Comparison of ENCODE assay signal across 17 cellular contexts in genomic region chr12:106888348-106888970, GRCh38.
DNase-seq lines count a peak whose midpoint lies in the region; ATAC-seq, FAIRE-seq and TF ChIP-seq lines count a peak whose summit lies in the region.
"Had no signal": no experiment of that assay in that cellular context is flagged by ENCODE, and none has a peak within 500 bp of the region (broad histone marks: within the 10 kb centered on the region; RNA-seq: fewer than 3 reads in every experiment).

No MANE protein-coding gene starts in this region.

- TF ChIP-seq EP300 in K562 (IDR thresholded peaks at IDR 0.05; ENCODE audit: low read length) = no peak

- no peak for DNase-seq in Right ventricle myocardium superior
- no peak for DNase-seq in cardiac septum (ENCODE audit: low spot score)
- DNase-seq in K562 (ENCODE audit: extremely low read depth in 1 of 4, low spot score in 3 of 4) = no peak
- DNase-seq in lower lobe of right lung = no peak
- no peak for DNase-seq in upper lobe of right lung
- no peak for DNase-seq in lower leg skin (ENCODE audit: low spot score in 2 of 2)
- DNase-seq: 8988T; Calu3; CD4-positive, alpha-beta memory T cell; DMS79 treated with DMSO at 0.1 percent for 48 hours; GF-D8; HCEC 1CT had no signal

- in situ Hi-C loops in K562 (cut with MboI) = no loop called here

- H3K9me3 ChIP-seq in K562 (replicated peaks; ENCODE audit: control insufficient read depth, insufficient read depth, low read depth, low read length) = no peaks in the 10 kb centered on the region
- H3K9me3 ChIP-seq in lower lobe of right lung = no peaks in the 10 kb centered on the region
- H3K9me3 ChIP-seq in upper lobe of right lung = no peaks in the 10 kb centered on the region
- H3K9me3 ChIP-seq: BLaER1 had no signal

- H3K27me3 ChIP-seq in K562 (ENCODE audit: control insufficient read depth in 2 of 2, insufficient read depth in 2 of 2, low read length in 2 of 2) = no peaks in the 10 kb centered on the region
- H3K27me3 ChIP-seq in lower lobe of right lung (ENCODE audit: low read depth) = no peaks in the 10 kb centered on the region
- H3K27me3 ChIP-seq in upper lobe of right lung = no peaks in the 10 kb centered on the region
- H3K27me3 ChIP-seq: BLaER1 had no signal

- H3K4me1 ChIP-seq in K562 (replicated peaks in 1 of 2; ENCODE audit: control insufficient read depth in 2 of 2, insufficient read depth in 2 of 2, low read length in 2 of 2) (no peaks in the 10 kb centered on the region; a peak in 1 of 5 replicates), lower lobe of right lung (no peaks in the 10 kb centered on the region), upper lobe of right lung (no peaks in the 10 kb centered on the region)
- H3K4me1 ChIP-seq: BLaER1 had no signal

- H3K9me1 ChIP-seq in K562 (ENCODE audit: control insufficient read depth, insufficient read depth, low read length) = no peaks in the 10 kb centered on the region

- no peaks in the 10 kb centered on the region for H3K79me2 ChIP-seq in K562 (ENCODE audit: control insufficient read depth, insufficient read depth, low read length)

- intact Hi-C loops in Right ventricle myocardium superior (cut with DNase I) (no loop called here), cardiac septum (cut with DNase I) (no loop called here), K562 (cut with micrococcal nuclease) (no loop called here), lower lobe of right lung (cut with DNase I) (no loop called here), upper lobe of right lung (cut with DNase I) (no loop called here), lower leg skin (cut with DNase I; ENCODE audit: low total_unique reads) (no loop called here)

- H3K4me3 ChIP-seq in K562 (no peak overlapping the region), lower lobe of right lung (no peak overlapping the region), upper lobe of right lung (no peak overlapping the region), lower leg skin (ENCODE audit: low read depth, poor library complexity, severe bottlenecking) (no peak overlapping the region)
- H3K4me3 ChIP-seq: BLaER1, GM23338 had no signal

- CTCF ChIA-PET in K562 (lab: Yijun Ruan, JAX; ENCODE audit: low intra/inter-chr PET ratio) = no interaction called here

- H4K20me1 ChIP-seq in K562 (replicated peaks; ENCODE audit: control insufficient read depth, insufficient read depth, low read length) = no peaks in the 10 kb centered on the region
- H4K20me1 ChIP-seq: BLaER1 had no signal

- no peak for FAIRE-seq in K562 (lab: Jason Lieb, UNC)
- FAIRE-seq: H54, HTR-8/SVneo had no signal

- no peak overlapping the region for H2AFZ ChIP-seq in K562 (ENCODE audit: low read depth, low read length)
- H2AFZ ChIP-seq: GM23338 had no signal

- H3K9ac ChIP-seq in K562 (ENCODE audit: insufficient read depth in 1 of 2, low read depth in 2 of 2, low read length in 2 of 2) = no peak overlapping the region
- H3K9ac ChIP-seq: BLaER1 had no signal

- 51% methylated on average over 5 of the region's 5 CpGs for WGBS in K562 (ENCODE audit: insufficient coverage, low coverage, missing lambda C conversion rate)
- WGBS in lower leg skin, 2 donors = 85 to 91% methylated on average over 5 of the region's 5 CpGs

- no peak overlapping the region for H3K4me2 ChIP-seq in K562 (ENCODE audit: insufficient read depth, low read length)
- H3K4me2 ChIP-seq: BLaER1, GM23338 had no signal

- POLR2A ChIA-PET in K562 (lab: Yijun Ruan, JAX) = interaction anchor here (0.6 kb wide), 1 partner anchor 31 kb away, joined by 3 read pairs; no protein-coding TSS in a partner anchor

- peaks cover 8% of the 10 kb centered on the region; the same call in 1 of the 3 replicates for H3K36me3 ChIP-seq in K562 (ENCODE audit: control insufficient read depth, insufficient read depth, low read length)
- H3K36me3 ChIP-seq in lower lobe of right lung = peaks cover 32% of the 10 kb centered on the region
- H3K36me3 ChIP-seq in upper lobe of right lung = peaks cover 20% of the 10 kb centered on the region

- peak; percentile 29 for ATAC-seq in Right ventricle myocardium superior (ENCODE audit: poor library complexity)
- ATAC-seq in K562 = peak; percentile 37; the same call in 2 of the 3 replicates
- peak; percentile 69 to 78 for ATAC-seq in lower lobe of right lung
- peak; percentile 76 for ATAC-seq in upper lobe of right lung
- no peak for ATAC-seq in HG02973 (IDR thresholded peaks at IDR 0.05; ENCODE audit: unreplicated experiment)
- ATAC-seq: GM23338 had no signal

- H3K27ac ChIP-seq in K562 (ENCODE audit: extremely low read depth, low read depth, low read length) (no peak overlapping the region), lower lobe of right lung (no peak overlapping the region), upper lobe of right lung (no peak overlapping the region)
- H3K27ac ChIP-seq: BLaER1 had no signal

- no peak for TF ChIP-seq RAD21 in K562 (CRISPR knock-in tag; conservative IDR thresholded peaks at IDR 0.05 in 1 of 2, IDR thresholded peaks at IDR 0.05 in 1 of 2)

- TF ChIP-seq CTCF in K562 (IDR thresholded peaks at IDR 0.05 in 2 of 3, conservative IDR thresholded peaks at IDR 0.05 in 1 of 3; ENCODE audit: insufficient read depth in 2 of 3, low read depth in 1 of 3, low read length in 3 of 3) = no peak
- no peak for TF ChIP-seq CTCF in lower lobe of right lung (IDR thresholded peaks at IDR 0.05)
- no peak for TF ChIP-seq CTCF in upper lobe of right lung (IDR thresholded peaks at IDR 0.05)
- no peak for TF ChIP-seq CTCF in lower leg skin (IDR thresholded peaks at IDR 0.05)

- BruUV-seq in K562 (replicated peaks; lab: Mats Ljungman, UMichigan) = no TSS peak

- no peak for TF ChIP-seq POLR2A in K562 (conservative IDR thresholded peaks at IDR 0.05)
- no peak for TF ChIP-seq POLR2A in lower leg skin (IDR thresholded peaks at IDR 0.05)

TF ChIP-seq in K562, 482 proteins besides CTCF, POLR2A, EP300 and RAD21:
- no peak for TF ChIP-seq PCBP1 (IDR thresholded peaks at IDR 0.05; ENCODE audit: low read depth, low read length, poor library complexity, severe bottlenecking)
- no peak for TF ChIP-seq CBFA2T2 (conservative IDR thresholded peaks at IDR 0.05)
- TF ChIP-seq PRMT5 (CRISPR knock-in tag; IDR thresholded peaks at IDR 0.05) = no peak
- TF ChIP-seq ZNF780A (CRISPR knock-in tag; IDR thresholded peaks at IDR 0.05) = no peak
- TF ChIP-seq ZNF77 (CRISPR knock-in tag; IDR thresholded peaks at IDR 0.05) = no peak
- no peak for TF ChIP-seq PBX2 (CRISPR knock-in tag; IDR thresholded peaks at IDR 0.05; ENCODE audit: low read depth)
- no peak for TF ChIP-seq PBX2 (tag; conservative IDR thresholded peaks at IDR 0.05; ENCODE audit: low read depth)
- TF ChIP-seq E2F5 (CRISPR knock-in tag; IDR thresholded peaks at IDR 0.05) = no peak
